ENCODE assay signal across 2 cellular contexts in genomic region chrX:70016513-70016912, GRCh38.
TF ChIP-seq lines count a peak whose summit lies in the region.

No MANE protein-coding gene starts in this region.

TF ChIP-seq in A549, 52 proteins besides CTCF, POLR2A, EP300 and RAD21:
- no peak for TF ChIP-seq TFCP2L1 (CRISPR knock-in tag; IDR thresholded peaks at IDR 0.05)
- no peak for TF ChIP-seq FOXS1 (CRISPR knock-in tag; IDR thresholded peaks at IDR 0.05)
- TF ChIP-seq GATA3 (IDR thresholded peaks at IDR 0.05; ENCODE audit: borderline replicate concordance) = no peak
- TF ChIP-seq ZSCAN20 (CRISPR knock-in tag; IDR thresholded peaks at IDR 0.05) = no peak
- no peak for TF ChIP-seq ESRRA (IDR thresholded peaks at IDR 0.05; ENCODE audit: borderline replicate concordance, low read length)
- no peak for TF ChIP-seq SMC3 (IDR thresholded peaks at IDR 0.05)
- no peak for TF ChIP-seq CBX8 (IDR thresholded peaks at IDR 0.05)
- no peak for TF ChIP-seq ZNF302 (CRISPR knock-in tag; IDR thresholded peaks at IDR 0.05)
- no peak for TF ChIP-seq RCOR1 (IDR thresholded peaks at IDR 0.05; ENCODE audit: low read depth, low read length)
- TF ChIP-seq HOXB5 (CRISPR knock-in tag; IDR thresholded peaks at IDR 0.05) = no peak
- no peak for TF ChIP-seq FOSL2 (IDR thresholded peaks at IDR 0.05)
- no peak for TF ChIP-seq FOSL2 (CRISPR knock-in tag; IDR thresholded peaks at IDR 0.05)
- no peak for TF ChIP-seq ATOH8 (CRISPR knock-in tag; IDR thresholded peaks at IDR 0.05; ENCODE audit: low read depth)
- TF ChIP-seq NPAS2 (CRISPR knock-in tag; IDR thresholded peaks at IDR 0.05; ENCODE audit: borderline replicate concordance) = no peak

TF ChIP-seq in H1, 55 proteins besides CTCF, POLR2A, EP300 and RAD21:
- no peak for TF ChIP-seq SIX5 (IDR thresholded peaks at IDR 0.05; ENCODE audit: low read depth, low read length)
- TF ChIP-seq BRCA1 (IDR thresholded peaks at IDR 0.05; ENCODE audit: low read depth, low read length) = no peak
- no peak for TF ChIP-seq CEBPB (IDR thresholded peaks at IDR 0.05; ENCODE audit: low read depth, low read length)
- no peak for TF ChIP-seq ZNF274 (IDR thresholded peaks at IDR 0.05; ENCODE audit: borderline replicate concordance, extremely low read depth, low read length)
- TF ChIP-seq CREB1 (IDR thresholded peaks at IDR 0.05) = no peak
- no peak for TF ChIP-seq KDM4A (IDR thresholded peaks at IDR 0.05; ENCODE audit: low read depth, low read length, severe bottlenecking)
- TF ChIP-seq KDM5A (IDR thresholded peaks at IDR 0.05; ENCODE audit: low read length) = no peak
- TF ChIP-seq JUN (IDR thresholded peaks at IDR 0.05; ENCODE audit: low read depth, low read length) = no peak
